Comparison of ENCODE assay signal across 18 cellular contexts in the genomic region with DNA sequence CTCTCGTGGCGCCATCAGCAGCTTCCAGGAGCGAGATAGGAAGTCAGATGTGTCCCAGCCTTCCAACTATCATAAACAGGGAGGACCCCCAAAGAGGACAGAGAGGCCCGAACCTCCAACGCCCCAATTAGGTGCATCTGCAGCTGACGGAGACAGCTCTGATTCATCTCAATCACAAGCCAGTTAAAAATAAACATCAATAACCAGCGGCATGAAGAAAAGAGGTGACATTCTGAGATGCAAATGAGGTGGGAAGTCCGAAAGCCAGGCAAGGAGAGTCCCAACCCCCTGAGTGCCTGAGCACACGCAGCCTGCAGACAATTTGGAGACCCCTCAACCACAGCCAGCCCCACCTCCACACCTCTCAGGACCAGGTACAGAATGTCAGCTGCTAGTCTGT. TPM values are rescaled to one million over a fixed set of nuclear protein-coding genes. Genes with fewer than 3 reads are reported as not detected.
DNase-seq lines count a peak whose midpoint lies in the region; ATAC-seq and TF ChIP-seq lines count a peak whose summit lies in the region.
"Had no signal": no experiment of that assay in that cellular context is flagged by ENCODE, and none has a peak within 500 bp of the region (broad histone marks: within the 10 kb centered on the region; RNA-seq: fewer than 3 reads in every experiment).

No MANE protein-coding gene starts in this region.

- in situ Hi-C loops in GM23248 (cut with MboI): no loop called here

- WGBS in GM23248 (ENCODE audit: low coverage in 1 of 2, low lambda C conversion rate in 2 of 2, missing lambda C conversion rate in 2 of 2), 2 experiments: 47 to 48% methylated on average over 9 of the region's 9 CpGs

- H3K4me1 ChIP-seq in NT2/D1 (ENCODE audit: insufficient read depth, insufficient read length) (peaks cover 4% of the 10 kb centered on the region), GM23248 (ENCODE audit: insufficient read depth) (no peaks in the 10 kb centered on the region)
- H3K4me1 ChIP-seq: SJCRH30 had no signal

- H3K9ac ChIP-seq in NT2/D1 (ENCODE audit: insufficient read length, low read depth) (peak overlapping the region; percentile 21), GM23248 (no peak overlapping the region)

- no peaks in the 10 kb centered on the region for H3K27me3 ChIP-seq in NT2/D1 (ENCODE audit: insufficient read depth, insufficient read length)
- H3K27me3 ChIP-seq in GM23248 (replicated peaks; ENCODE audit: insufficient read depth): no peaks in the 10 kb centered on the region

- H3K9me3 ChIP-seq in NT2/D1 (ENCODE audit: insufficient read depth, low read length) (no peaks in the 10 kb centered on the region), GM23248 (ENCODE audit: low read depth) (no peaks in the 10 kb centered on the region)
- H3K9me3 ChIP-seq: SJCRH30 had no signal

- H3K9me2 ChIP-seq in GM23248 (ENCODE audit: insufficient read depth): no peaks in the 10 kb centered on the region

- no peak overlapping the region for H3K4me2 ChIP-seq in GM23248 (ENCODE audit: unreplicated experiment)

- H3K27ac ChIP-seq in GM23248: no peak overlapping the region
- H3K27ac ChIP-seq: SJCRH30 had no signal

- no peaks in the 10 kb centered on the region for H3F3A ChIP-seq in GM23248 (ENCODE audit: insufficient read depth)

- H2AFZ ChIP-seq in GM23248: no peak overlapping the region

- ATAC-seq in GM18511 (IDR thresholded peaks at IDR 0.05; ENCODE audit: unreplicated experiment): peak; percentile 65
- peak; percentile 73 for ATAC-seq in GM21723 (IDR thresholded peaks at IDR 0.05; ENCODE audit: unreplicated experiment)

- DNase-seq in GM12864 (ENCODE audit: low read depth) (peak; percentile 7), NT2/D1 (ENCODE audit: low read depth, low spot score) (no peak), HuH-7 (ENCODE audit: low spot score) (no peak), NCI-H2227 (lab: John Stamatoyannopoulos, UW; ENCODE audit: unreplicated experiment) (no peak), NAMALWA (ENCODE audit: low spot score) (no peak), GM23248 (no peak)
- DNase-seq: C1 segment of cervical spinal cord; CD8-positive, alpha-beta memory T cell; DMS53; EL; NCI-H1105; NCI-H2081; NCI-H510A treated with DMSO at 0.1 percent for 48 hours; NCI-H774; SJCRH30; T1000 had no signal

- H3K79me2 ChIP-seq in GM23248 (ENCODE audit: insufficient read depth): no peaks in the 10 kb centered on the region

- H3K4me3 ChIP-seq in GM12864 (ENCODE audit: low read depth, low read length) (no peak overlapping the region), NT2/D1 (ENCODE audit: insufficient read length, low read depth) (no peak overlapping the region), GM23248 (no peak overlapping the region)
- H3K4me3 ChIP-seq: SJCRH30 had no signal

- no peaks in the 10 kb centered on the region for H4K20me1 ChIP-seq in GM23248 (ENCODE audit: insufficient read depth)

- TF ChIP-seq CTCF in GM12864 (IDR thresholded peaks at IDR 0.05; ENCODE audit: low read depth, low read length, missing control alignments): no peak

- H3K36me3 ChIP-seq in NT2/D1 (ENCODE audit: insufficient read depth, insufficient read length, low read length): no peaks in the 10 kb centered on the region
- H3K36me3 ChIP-seq in GM23248 (ENCODE audit: low read depth): no peaks in the 10 kb centered on the region
- H3K36me3 ChIP-seq: SJCRH30 had no signal

RNA-seq across cellular contexts. Expression of gene IGSF9B, which starts 28.1 kb away (rescaled TPM):
- total RNA-seq in GM23248 (2014; rRNA removed; shearing (Covaris generic)): 0.51 TPM in 1 of 2 replicates, not detected in the other
- 0.04 TPM in 1 of 2 replicates, not detected in the other for polyA plus RNA-seq in GM23248 (2016; fragmentation: Nextera tagmentation; extraction: Ambion mirVana)
- total RNA-seq: SJCRH30 had no signal
